ENCODE assay signal across 20 cellular contexts in genomic region chr20:49147269-49147668, GRCh38.
"Had no signal": no experiment of that assay in that cellular context is flagged by ENCODE, and none has a peak within 500 bp of the region (broad histone marks: within the 10 kb centered on the region; RNA-seq: fewer than 3 reads in every experiment).

No MANE protein-coding gene starts in this region.

- DNase-seq: activated CD4-positive, alpha-beta T cell treated with anti-CD3 and anti-CD28 coated beads, Interleukin-2, amount 50 U/mL, for 1 hour; activated gamma-delta T cell; activated naive CD4-positive, alpha-beta T cell treated with anti-CD3 and anti-CD28 coated beads, Interleukin-2, amount 10 ng/mL, durations not matched to agents 7 days and 5 days; activated naive CD8-positive, alpha-beta T cell treated with anti-CD3 and anti-CD28 coated beads, Interleukin-2, amount 50 U/mL, for 24 hours; activated T-cell treated with anti-CD3 and anti-CD28 coated beads for 4 hours; amygdala; central memory CD4-positive, alpha-beta T cell; foreskin keratinocyte; left lung; lower lobe of right lung; mesendoderm; right cardiac atrium; spleen; stimulated activated naive CD4-positive, alpha-beta T cell treated with Interleukin-2 at 50 U/mL for 16 hours; T-helper 2 cell had no signal

- H3K9me3 Mint-ChIP-seq: activated naive CD4-positive, alpha-beta T cell treated with anti-CD3 and anti-CD28 coated beads, Interleukin-2, amount 10 ng/mL, durations not matched to agents 7 days and 5 days; activated naive CD8-positive, alpha-beta T cell treated with anti-CD3 and anti-CD28 coated beads, Interleukin-2, amount 50 U/mL, for 24 hours; activated T-helper 1 cell treated with anti-CD3 and anti-CD28 coated beads, Interleukin-12 subunit alpha, Interleukin-12 subunit beta, Interleukin-2, Interleukin-4 antibody, amounts not matched to agents 30 ng/mL and 10 ng/mL and 1 ng/mL, durations not matched to agents 14 hours and 24 hours and 36 hours; WTC11 had no signal

- H3K27me3 ChIP-seq: esophagus muscularis mucosa, foreskin keratinocyte, left lung, spleen, tibial nerve had no signal

- H3K4me1 ChIP-seq: foreskin keratinocyte, left lung, lower lobe of right lung, tibial nerve had no signal

- H3K4me3 Mint-ChIP-seq: activated naive CD4-positive, alpha-beta T cell treated with anti-CD3 and anti-CD28 coated beads, Interleukin-2, amount 10 ng/mL, durations not matched to agents 7 days and 5 days; activated naive CD8-positive, alpha-beta T cell treated with anti-CD3 and anti-CD28 coated beads, Interleukin-2, amount 50 U/mL, for 24 hours; activated T-helper 1 cell treated with anti-CD3 and anti-CD28 coated beads, Interleukin-12 subunit alpha, Interleukin-12 subunit beta, Interleukin-2, Interleukin-4 antibody, amounts not matched to agents 30 ng/mL and 10 ng/mL and 1 ng/mL, durations not matched to agents 14 hours and 24 hours and 36 hours; WTC11 had no signal

- ATAC-seq: activated naive CD8-positive, alpha-beta T cell treated with anti-CD3 and anti-CD28 coated beads, Interleukin-2, amount 50 U/mL, for 24 hours; foreskin keratinocyte; left lung; lower lobe of right lung; right cardiac atrium; SK-N-SH treated with all-trans-retinoic acid at 6 μM for 48 hours; WTC11 had no signal

- H3K4me1 Mint-ChIP-seq: WTC11 had no signal

- H3K27ac ChIP-seq: esophagus muscularis mucosa, foreskin keratinocyte, left lung, lower lobe of right lung, spleen, tibial nerve had no signal

- H3K9me3 ChIP-seq: esophagus muscularis mucosa, left lung, lower lobe of right lung, spleen, tibial nerve had no signal

- H3K27me3 Mint-ChIP-seq: activated naive CD4-positive, alpha-beta T cell treated with anti-CD3 and anti-CD28 coated beads, Interleukin-2, amount 10 ng/mL, durations not matched to agents 7 days and 5 days; activated naive CD8-positive, alpha-beta T cell treated with anti-CD3 and anti-CD28 coated beads, Interleukin-2, amount 50 U/mL, for 24 hours had no signal

- H3K27ac Mint-ChIP-seq: activated naive CD4-positive, alpha-beta T cell treated with anti-CD3 and anti-CD28 coated beads, Interleukin-2, amount 10 ng/mL, durations not matched to agents 7 days and 5 days; activated naive CD8-positive, alpha-beta T cell treated with anti-CD3 and anti-CD28 coated beads, Interleukin-2, amount 50 U/mL, for 24 hours; activated T-helper 1 cell treated with anti-CD3 and anti-CD28 coated beads, Interleukin-12 subunit alpha, Interleukin-12 subunit beta, Interleukin-2, Interleukin-4 antibody, amounts not matched to agents 30 ng/mL and 10 ng/mL and 1 ng/mL, durations not matched to agents 14 hours and 24 hours and 36 hours; WTC11 had no signal

- H3K4me3 ChIP-seq: esophagus muscularis mucosa, left lung, lower lobe of right lung, spleen, tibial nerve had no signal
